In the genomic region with DNA sequence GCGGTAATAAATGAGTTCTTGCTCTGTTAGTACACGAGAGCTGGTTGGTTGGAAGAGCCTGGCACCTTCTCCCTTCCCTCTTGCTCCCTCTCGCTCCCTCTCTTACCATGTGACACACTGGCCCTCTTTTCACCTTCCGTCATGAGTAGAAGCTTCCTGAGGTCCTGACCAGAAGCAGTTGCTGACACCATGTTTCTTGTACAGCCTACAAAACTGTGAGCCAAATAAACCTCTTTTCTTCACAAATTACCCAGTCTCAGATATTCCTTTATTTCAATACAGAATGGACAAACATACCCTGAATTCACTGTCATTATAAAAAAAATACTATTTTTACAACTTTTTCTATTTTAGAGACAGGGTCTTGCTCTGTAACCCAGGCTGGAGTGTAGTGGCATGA, we compare ENCODE assay signal across 21 cellular contexts. TPM values are rescaled to one million over a fixed set of nuclear protein-coding genes. Genes with fewer than 3 reads are reported as not detected.
DNase-seq lines count a peak whose midpoint lies in the region; ATAC-seq and TF ChIP-seq lines count a peak whose summit lies in the region.
"Had no signal": no experiment of that assay in that cellular context is flagged by ENCODE, and none has a peak within 500 bp of the region (broad histone marks: within the 10 kb centered on the region; RNA-seq: fewer than 3 reads in every experiment).

No MANE protein-coding gene starts in this region.

- peaks cover 63% of the 10 kb centered on the region for H3K4me1 ChIP-seq in parathyroid adenoma
- H3K4me1 ChIP-seq: A549, BE2C had no signal

- DNase-seq in activated naive CD8-positive, alpha-beta T cell treated with anti-CD3 and anti-CD28 coated beads, Interleukin-2, amount 10 ng/mL, durations not matched to agents 7 days and 5 days: no peak
- DNase-seq in activated naive CD8-positive, alpha-beta T cell treated with anti-CD3 and anti-CD28 coated beads for 36 hours: no peak
- no peak for DNase-seq in central memory CD8-positive, alpha-beta T cell (ENCODE audit: low spot score in 2 of 2)
- DNase-seq in NCI-H1092 treated with DMSO at 0.1 percent for 48 hours (lab: John Stamatoyannopoulos, UW): no peak
- DNase-seq in brain microvascular endothelial cell: no peak
- no peak for DNase-seq in NCI-H2107 (lab: John Stamatoyannopoulos, UW)
- DNase-seq: 8988T; ACHN; BE2C; C1 segment of cervical spinal cord; Caco-2; CD4-positive, CD25-positive, alpha-beta regulatory T cell; CD8-positive, alpha-beta T cell; DMS153; EL; GM23248; H7; HCEC 1CT had no signal

- H3K36me3 ChIP-seq in parathyroid adenoma (ENCODE audit: control insufficient read depth, insufficient read depth, low read length): peaks cover 2% of the 10 kb centered on the region
- no peaks in the 10 kb centered on the region for H3K36me3 ChIP-seq in brain microvascular endothelial cell (replicated peaks)
- H3K36me3 ChIP-seq: BE2C had no signal

- peak overlapping the region; percentile 19 for H3K27ac Mint-ChIP-seq in activated naive CD8-positive, alpha-beta T cell treated with anti-CD3 and anti-CD28 coated beads, Interleukin-2, amount 10 ng/mL, durations not matched to agents 7 days and 5 days
- no peak overlapping the region for H3K27ac Mint-ChIP-seq in activated naive CD8-positive, alpha-beta T cell treated with anti-CD3 and anti-CD28 coated beads for 36 hours
- peak overlapping the region; percentile 30 for H3K27ac Mint-ChIP-seq in central memory CD8-positive, alpha-beta T cell (ENCODE audit: low read depth)
- H3K27ac Mint-ChIP-seq: CD8-positive, alpha-beta T cell had no signal

- H3K9ac ChIP-seq in parathyroid adenoma: no peak overlapping the region
- H3K9ac ChIP-seq: GM23248 had no signal

- in situ Hi-C loops in brain microvascular endothelial cell (cut with HindIII; ENCODE audit: low pct_ligation_motif_present, low sequenced_read_pairs): no loop called here

- H2AFZ ChIP-seq in parathyroid adenoma: no peak overlapping the region
- H2AFZ ChIP-seq: GM23248 had no signal

- peaks cover 18% of the 10 kb centered on the region for H3K36me3 Mint-ChIP-seq in activated naive CD8-positive, alpha-beta T cell treated with anti-CD3 and anti-CD28 coated beads, Interleukin-2, amount 10 ng/mL, durations not matched to agents 7 days and 5 days
- peaks cover 18% of the 10 kb centered on the region for H3K36me3 Mint-ChIP-seq in activated naive CD8-positive, alpha-beta T cell treated with anti-CD3 and anti-CD28 coated beads for 36 hours
- peaks cover 4% of the 10 kb centered on the region for H3K36me3 Mint-ChIP-seq in central memory CD8-positive, alpha-beta T cell (ENCODE audit: insufficient read depth)

- no peaks in the 10 kb centered on the region for H3K9me3 ChIP-seq in parathyroid adenoma (ENCODE audit: control insufficient read depth, low read length)
- H3K9me3 ChIP-seq: A549, BE2C had no signal

- no peak overlapping the region for H3K4me3 Mint-ChIP-seq in activated naive CD8-positive, alpha-beta T cell treated with anti-CD3 and anti-CD28 coated beads, Interleukin-2, amount 10 ng/mL, durations not matched to agents 7 days and 5 days
- H3K4me3 Mint-ChIP-seq in activated naive CD8-positive, alpha-beta T cell treated with anti-CD3 and anti-CD28 coated beads for 36 hours: no peak overlapping the region
- no peak overlapping the region for H3K4me3 Mint-ChIP-seq in central memory CD8-positive, alpha-beta T cell
- H3K4me3 Mint-ChIP-seq: CD8-positive, alpha-beta T cell had no signal

- no peak for ATAC-seq in activated naive CD8-positive, alpha-beta T cell treated with anti-CD3 and anti-CD28 coated beads, Interleukin-2, amount 10 ng/mL, durations not matched to agents 7 days and 5 days (ENCODE audit: low read depth)
- ATAC-seq in central memory CD8-positive, alpha-beta T cell (replicated peaks; ENCODE audit: extremely low read depth, poor library complexity, severe bottlenecking): no peak
- ATAC-seq: A549; CD8-positive, alpha-beta T cell; GM12878 had no signal

- H3K4me3 ChIP-seq in parathyroid adenoma (ENCODE audit: low read depth, low read length) (no peak overlapping the region), brain microvascular endothelial cell (ENCODE audit: low read depth, low read length) (no peak overlapping the region)
- H3K4me3 ChIP-seq: A549, GM12878, GM23248 had no signal

- TF ChIP-seq CTCF in parathyroid adenoma (IDR thresholded peaks at IDR 0.05): no peak
- no peak for TF ChIP-seq CTCF in brain microvascular endothelial cell (IDR thresholded peaks at IDR 0.05; ENCODE audit: low read depth, low read length, missing control alignments)

- H3K27me3 Mint-ChIP-seq in activated naive CD8-positive, alpha-beta T cell treated with anti-CD3 and anti-CD28 coated beads, Interleukin-2, amount 10 ng/mL, durations not matched to agents 7 days and 5 days: no peaks in the 10 kb centered on the region
- H3K27me3 Mint-ChIP-seq in activated naive CD8-positive, alpha-beta T cell treated with anti-CD3 and anti-CD28 coated beads for 36 hours: no peaks in the 10 kb centered on the region
- H3K27me3 Mint-ChIP-seq in central memory CD8-positive, alpha-beta T cell: no peaks in the 10 kb centered on the region

- no peaks in the 10 kb centered on the region for H3K27me3 ChIP-seq in parathyroid adenoma (ENCODE audit: control insufficient read depth, insufficient read depth, low read length)
- H3K27me3 ChIP-seq in brain microvascular endothelial cell (replicated peaks): no peaks in the 10 kb centered on the region
- H3K27me3 ChIP-seq: BE2C had no signal

- H3K27ac ChIP-seq in parathyroid adenoma (peak overlapping the region; percentile 87), brain microvascular endothelial cell (no peak overlapping the region)
- H3K27ac ChIP-seq: A549, GM23248 had no signal

- H3K9me3 Mint-ChIP-seq in activated naive CD8-positive, alpha-beta T cell treated with anti-CD3 and anti-CD28 coated beads, Interleukin-2, amount 10 ng/mL, durations not matched to agents 7 days and 5 days: peaks cover 18% of the 10 kb centered on the region
- peaks cover 21% of the 10 kb centered on the region for H3K9me3 Mint-ChIP-seq in activated naive CD8-positive, alpha-beta T cell treated with anti-CD3 and anti-CD28 coated beads for 36 hours
- peaks cover 8% of the 10 kb centered on the region for H3K9me3 Mint-ChIP-seq in central memory CD8-positive, alpha-beta T cell

- peaks cover 39% of the 10 kb centered on the region for H3K4me1 Mint-ChIP-seq in activated naive CD8-positive, alpha-beta T cell treated with anti-CD3 and anti-CD28 coated beads, Interleukin-2, amount 10 ng/mL, durations not matched to agents 7 days and 5 days
- H3K4me1 Mint-ChIP-seq in activated naive CD8-positive, alpha-beta T cell treated with anti-CD3 and anti-CD28 coated beads for 36 hours: peaks cover 37% of the 10 kb centered on the region
- peaks cover 43% of the 10 kb centered on the region for H3K4me1 Mint-ChIP-seq in central memory CD8-positive, alpha-beta T cell

- POLR2A ChIA-PET in activated naive CD8-positive, alpha-beta T cell treated with anti-CD3 and anti-CD28 coated beads, Interleukin-2, amount 10 ng/mL, durations not matched to agents 7 days and 5 days (lab: Charles Lee): no interaction called here

- H3K4me2 ChIP-seq in parathyroid adenoma (ENCODE audit: low read length): no peak overlapping the region
- H3K4me2 ChIP-seq: A549 had no signal

- H3K79me2 ChIP-seq in parathyroid adenoma: peaks cover 59% of the 10 kb centered on the region

RNA-seq across cellular contexts. Expression of a gene that starts 40.7 kb away (rescaled TPM):
- total RNA-seq in activated naive CD8-positive, alpha-beta T cell treated with anti-CD3 and anti-CD28 coated beads, Interleukin-2, amount 10 ng/mL, durations not matched to agents 7 days and 5 days: 10 to 100 TPM; 23.3 to 27.7 TPM
- total RNA-seq in activated naive CD8-positive, alpha-beta T cell treated with anti-CD3 and anti-CD28 coated beads for 36 hours: 10 to 100 TPM; 26.3 to 30.2 TPM
